Comparison of ENCODE assay signal across 12 cellular contexts in genomic region chr1:101496109-101496508, GRCh38.
"Had no signal": no experiment of that assay in that cellular context is flagged by ENCODE, and none has a peak within 500 bp of the region (broad histone marks: within the 10 kb centered on the region; RNA-seq: fewer than 3 reads in every experiment).

No MANE protein-coding gene starts in this region.

- ATAC-seq: esophagus mucosa, right cardiac atrium, upper lobe of right lung had no signal

- FAIRE-seq: islet of Langerhans had no signal

- H3K27ac Mint-ChIP-seq: progenitor cell of endocrine pancreas had no signal

- H3K4me3 ChIP-seq: lung, SK-N-MC, skin epidermis, thoracic aorta, upper lobe of right lung had no signal

- H3K36me3 ChIP-seq: thoracic aorta, upper lobe of right lung had no signal

- H3K27me3 ChIP-seq: upper lobe of right lung had no signal

- DNase-seq: activated CD8-positive, alpha-beta memory T cell treated with anti-CD3 and anti-CD28 coated beads for 24 hours; activated effector memory CD4-positive, alpha-beta T cell treated with anti-CD3 and anti-CD28 coated beads, Interleukin-2, amount 50 U/mL, for 16 hours; midbrain; right cardiac atrium; upper lobe of right lung had no signal

- H3K27me3 Mint-ChIP-seq: progenitor cell of endocrine pancreas had no signal
